ENCODE assay signal across 9 cellular contexts in genomic region chr4:54384563-54384962, GRCh38.
DNase-seq lines count a peak whose midpoint lies in the region; ATAC-seq and TF ChIP-seq lines count a peak whose summit lies in the region.
"Had no signal": no experiment of that assay in that cellular context is flagged by ENCODE, and none has a peak within 500 bp of the region (broad histone marks: within the 10 kb centered on the region; RNA-seq: fewer than 3 reads in every experiment).

No MANE protein-coding gene starts in this region.

- no peak for TF ChIP-seq POLR2A in GM18505 (IDR thresholded peaks at IDR 0.05; ENCODE audit: borderline replicate concordance, extremely low read depth, insufficient read depth, insufficient read length)

- H3K27ac ChIP-seq in lower lobe of right lung: no peak overlapping the region
- H3K27ac ChIP-seq: neutrophil had no signal

- H3K9me3 ChIP-seq in lower lobe of right lung: no peaks in the 10 kb centered on the region
- H3K9me3 ChIP-seq: neutrophil had no signal

- H3K36me3 ChIP-seq in lower lobe of right lung: no peaks in the 10 kb centered on the region
- H3K36me3 ChIP-seq: neutrophil had no signal

- no peak overlapping the region for H3K4me3 ChIP-seq in lower lobe of right lung

- no peaks in the 10 kb centered on the region for H3K27me3 ChIP-seq in lower lobe of right lung (ENCODE audit: low read depth)
- H3K27me3 ChIP-seq: neutrophil had no signal

- intact Hi-C loops in lower lobe of right lung (cut with DNase I): no loop called here

- DNase-seq in NCI-H2196 (lab: John Stamatoyannopoulos, UW; ENCODE audit: unreplicated experiment) (peak; percentile 13), NCI-H2196 treated with DMSO at 0.1 percent for 48 hours (lab: John Stamatoyannopoulos, UW; ENCODE audit: unreplicated experiment) (no peak), NCI-H1092 treated with DMSO at 0.1 percent for 48 hours (lab: John Stamatoyannopoulos, UW) (peak; percentile 36), astrocyte of the hippocampus (ENCODE audit: low read depth, low spot score) (peak; percentile 52), lower lobe of right lung (no peak)
- DNase-seq in activated CD8-positive, alpha-beta memory T cell treated with anti-CD3 and anti-CD28 coated beads for 24 hours: no peak

- peaks cover 7% of the 10 kb centered on the region for H3K4me1 ChIP-seq in lower lobe of right lung

- ATAC-seq in lower lobe of right lung (peak; percentile 35 to 49), HG02623 (IDR thresholded peaks at IDR 0.05; ENCODE audit: unreplicated experiment) (no peak), GM18505 (IDR thresholded peaks at IDR 0.05; ENCODE audit: unreplicated experiment) (no peak)

- peak; percentile 48 for TF ChIP-seq CTCF in lower lobe of right lung (IDR thresholded peaks at IDR 0.05)

Comparison
In these comparisons a context has a peak if more than half of its experiments do, and no peak if none do; other contexts are left out.
1. DNase-seq: peak in NCI-H2196 (single experiment), NCI-H1092 treated with DMSO at 0.1 percent for 48 hours (single experiment) and astrocyte of the hippocampus (single experiment); none in NCI-H2196 treated with DMSO at 0.1 percent for 48 hours (single experiment), lower lobe of right lung (single experiment) and activated CD8-positive, alpha-beta memory T cell treated with anti-CD3 and anti-CD28 coated beads for 24 hours (single experiment).
2. ATAC-seq: peak in lower lobe of right lung (2 of 2); none in HG02623 (single experiment) and GM18505 (single experiment).